11 cellular contexts compared by ENCODE assay signal in the genomic region with DNA sequence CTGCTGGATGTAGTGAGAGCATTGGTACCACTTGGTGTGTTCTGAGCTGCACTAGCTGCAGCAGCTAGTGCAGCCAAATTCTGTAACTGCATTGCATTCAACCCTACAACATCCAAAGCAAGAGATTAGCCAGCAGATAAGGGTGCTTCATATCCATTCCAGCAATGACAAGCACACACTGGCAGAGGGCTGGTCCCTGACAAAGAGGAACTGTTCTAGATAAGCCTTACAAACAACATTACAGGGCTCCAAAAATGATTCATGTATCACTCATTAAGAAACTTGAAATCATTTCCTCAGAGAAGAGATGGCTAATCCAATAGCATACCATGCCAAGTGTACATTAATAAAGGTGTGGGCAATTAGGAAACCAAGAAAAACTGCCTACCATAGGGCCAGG. TPM values are rescaled to one million over a fixed set of nuclear protein-coding genes. Genes with fewer than 3 reads are reported as not detected.
DNase-seq lines count a peak whose midpoint lies in the region; ATAC-seq and TF ChIP-seq lines count a peak whose summit lies in the region.
"Had no signal": no experiment of that assay in that cellular context is flagged by ENCODE, and none has a peak within 500 bp of the region (broad histone marks: within the 10 kb centered on the region; RNA-seq: fewer than 3 reads in every experiment).

No MANE protein-coding gene starts in this region.

- peak overlapping the region; percentile 71 for H3K27ac ChIP-seq in foreskin keratinocyte

- H3K4me1 ChIP-seq in foreskin keratinocyte: peaks cover 20% of the 10 kb centered on the region

- intact Hi-C loops in left ventricle myocardium superior (cut with micrococcal nuclease): no loop called here

- CTCF ChIA-PET in activated CD4-positive, alpha-beta memory T cell treated with anti-CD3 and anti-CD28 coated beads, Interleukin-2, amount 10 ng/mL, durations not matched to agents 7 days and 5 days (lab: Charles Lee): no interaction called here

- POLR2A ChIA-PET in activated CD4-positive, alpha-beta memory T cell treated with anti-CD3 and anti-CD28 coated beads, Interleukin-2, amount 10 ng/mL, durations not matched to agents 7 days and 5 days (lab: Charles Lee): no interaction called here

- ATAC-seq in foreskin keratinocyte: peak; percentile 92
- no peak for ATAC-seq in left ventricle myocardium superior

- peak overlapping the region; percentile 19 for H3K27ac Mint-ChIP-seq in activated CD4-positive, alpha-beta memory T cell treated with anti-CD3 and anti-CD28 coated beads, Interleukin-2, amount 10 ng/mL, durations not matched to agents 7 days and 5 days

- peaks cover 83% of the 10 kb centered on the region for H3K36me3 Mint-ChIP-seq in activated CD4-positive, alpha-beta memory T cell treated with anti-CD3 and anti-CD28 coated beads, Interleukin-2, amount 10 ng/mL, durations not matched to agents 7 days and 5 days (ENCODE audit: low read depth)

- no peaks in the 10 kb centered on the region for H3K9me3 Mint-ChIP-seq in activated CD4-positive, alpha-beta memory T cell treated with anti-CD3 and anti-CD28 coated beads, Interleukin-2, amount 10 ng/mL, durations not matched to agents 7 days and 5 days
- H3K9me3 Mint-ChIP-seq: CD14-positive monocyte had no signal

- no peaks in the 10 kb centered on the region for H3K27me3 Mint-ChIP-seq in activated CD4-positive, alpha-beta memory T cell treated with anti-CD3 and anti-CD28 coated beads, Interleukin-2, amount 10 ng/mL, durations not matched to agents 7 days and 5 days

- H3K27me3 ChIP-seq in foreskin keratinocyte: no peaks in the 10 kb centered on the region

- no peak overlapping the region for H3K4me3 Mint-ChIP-seq in activated CD4-positive, alpha-beta memory T cell treated with anti-CD3 and anti-CD28 coated beads, Interleukin-2, amount 10 ng/mL, durations not matched to agents 7 days and 5 days
- H3K4me3 Mint-ChIP-seq: CD14-positive monocyte had no signal

- peak; percentile 45 for DNase-seq in stimulated activated CD4-positive, alpha-beta T cell treated with anti-CD3 and anti-CD28 coated beads, Interleukin-1b, Interleukin-23, amount 100 ng/mL, for 48 hours
- DNase-seq in stimulated activated CD4-positive, alpha-beta T cell treated with anti-CD3 and anti-CD28 coated beads, Interleukin-2, amount 100 ng/mL, for 48 hours: no peak
- no peak for DNase-seq in activated CD4-positive, alpha-beta memory T cell treated with anti-CD3 and anti-CD28 coated beads, Interleukin-2, amount 10 ng/mL, durations not matched to agents 7 days and 5 days
- DNase-seq in foreskin keratinocyte (peak; percentile 82 to 88), NCI-H524 (lab: John Stamatoyannopoulos, UW) (no peak), NCI-H1694 treated with DMSO at 0.1 percent for 48 hours (lab: John Stamatoyannopoulos, UW) (no peak), cerebellar cortex (ENCODE audit: low spot score) (no peak), left ventricle myocardium superior (no peak)
- DNase-seq: left cardiac atrium, NCI-H526 treated with DMSO at 0.1 percent for 48 hours had no signal

- peak; percentile 21 for TF ChIP-seq CTCF in foreskin keratinocyte (conservative IDR thresholded peaks at IDR 0.05)

- peaks cover 27% of the 10 kb centered on the region for H3K4me1 Mint-ChIP-seq in activated CD4-positive, alpha-beta memory T cell treated with anti-CD3 and anti-CD28 coated beads, Interleukin-2, amount 10 ng/mL, durations not matched to agents 7 days and 5 days
- H3K4me1 Mint-ChIP-seq: CD14-positive monocyte had no signal

RNA-seq across cellular contexts. Expression of a gene that starts 28.4 kb away (rescaled TPM):
- under 1 TPM; 0.30 to 0.65 TPM for total RNA-seq in activated CD4-positive, alpha-beta memory T cell treated with anti-CD3 and anti-CD28 coated beads, Interleukin-2, amount 10 ng/mL, durations not matched to agents 7 days and 5 days
- 0.14 and 0.18 TPM in 2 replicates for total RNA-seq in foreskin keratinocyte
- polyA plus RNA-seq in foreskin keratinocyte: 0.10 and 0.32 TPM in 2 replicates
- total RNA-seq in left ventricle myocardium superior: 6.3 TPM
- total RNA-seq: left cardiac atrium had no signal
- polyA plus RNA-seq: CD14-positive monocyte had no signal

RNA-seq across cellular contexts. Expression of a gene that starts 51.1 kb away (rescaled TPM):
- total RNA-seq in activated CD4-positive, alpha-beta memory T cell treated with anti-CD3 and anti-CD28 coated beads, Interleukin-2, amount 10 ng/mL, durations not matched to agents 7 days and 5 days: 100 to 1,000 TPM; 111 to 112 TPM
- 209 and 242 TPM in 2 replicates for total RNA-seq in foreskin keratinocyte
- 249 and 296 TPM in 2 replicates for polyA plus RNA-seq in foreskin keratinocyte
- 180 TPM for total RNA-seq in left ventricle myocardium superior

Comparison
In these comparisons a context has a peak if more than half of its experiments do, and no peak if none do; other contexts are left out.
1. DNase-seq: peak in stimulated activated CD4-positive, alpha-beta T cell treated with anti-CD3 and anti-CD28 coated beads, Interleukin-1b, Interleukin-23, amount 100 ng/mL, for 48 hours (single experiment) and foreskin keratinocyte (2 of 2); none in stimulated activated CD4-positive, alpha-beta T cell treated with anti-CD3 and anti-CD28 coated beads, Interleukin-2, amount 100 ng/mL, for 48 hours (0 of 2), activated CD4-positive, alpha-beta memory T cell treated with anti-CD3 and anti-CD28 coated beads, Interleukin-2, amount 10 ng/mL, durations not matched to agents 7 days and 5 days (single experiment), NCI-H524 (0 of 2), NCI-H1694 treated with DMSO at 0.1 percent for 48 hours (single experiment), cerebellar cortex (single experiment) and left ventricle myocardium superior (single experiment).